Comparison of ENCODE assay signal across 17 cellular contexts in the genomic region with DNA sequence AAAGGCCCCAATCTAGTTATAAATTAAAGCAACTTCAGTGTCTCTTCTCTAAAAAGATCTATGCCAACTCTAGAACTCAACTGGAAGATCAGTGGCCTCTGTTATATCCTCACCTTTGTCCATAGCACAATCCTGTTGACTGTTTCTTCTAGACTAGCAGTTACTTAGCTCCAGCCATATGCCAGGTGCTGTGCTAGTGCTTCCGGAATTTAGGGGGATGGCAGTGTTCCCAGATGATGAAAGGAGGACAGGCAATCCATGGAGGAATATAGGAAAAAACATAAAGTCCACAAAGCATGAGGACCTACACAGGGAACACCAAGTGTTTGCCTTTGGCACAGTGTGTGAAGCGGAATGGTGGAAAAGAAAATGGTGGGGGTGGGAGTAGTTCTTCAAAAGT.
A peak's percentile ranks its signal among the peaks of the same experiment; 100 is the strongest.
DNase-seq lines count a peak whose midpoint lies in the region; ATAC-seq lines count a peak whose summit lies in the region.
"Had no signal": no experiment of that assay in that cellular context is flagged by ENCODE, and none has a peak within 500 bp of the region (broad histone marks: within the 10 kb centered on the region; RNA-seq: fewer than 3 reads in every experiment).

No MANE protein-coding gene starts in this region.

- H3K27me3 ChIP-seq in effector memory CD4-positive, alpha-beta T cell (replicated peaks; ENCODE audit: control insufficient read depth, insufficient read depth, low read length, poor library complexity, severe bottlenecking), result no peaks in the 10 kb centered on the region

- H3K9me3 ChIP-seq in effector memory CD4-positive, alpha-beta T cell (ENCODE audit: control insufficient read depth, low read length), result no peaks in the 10 kb centered on the region

- DNase-seq in NCI-H1092 (lab: John Stamatoyannopoulos, UW), result peak; percentile 64
- DNase-seq in NCI-H69 (lab: John Stamatoyannopoulos, UW), result peak; percentile 20
- peak; percentile 22 for DNase-seq in islet precursor cell
- peak; percentile 15 for DNase-seq in occipital lobe (lab: John Stamatoyannopoulos, UW)
- no peak for DNase-seq in effector memory CD4-positive, alpha-beta T cell
- DNase-seq: AML-193, DMS79 treated with DMSO at 0.1 percent for 48 hours, H7, NCI-H146, NCI-H2081 treated with DMSO at 0.1 percent for 48 hours, NCI-H748 treated with DMSO at 0.1 percent for 48 hours, OCI-M1, SHP77 had no signal

- no peaks in the 10 kb centered on the region for H3K4me1 ChIP-seq in effector memory CD4-positive, alpha-beta T cell (ENCODE audit: control insufficient read depth, insufficient read depth, low read length, poor library complexity, severe bottlenecking)

- no peak overlapping the region for H3K27ac ChIP-seq in effector memory CD4-positive, alpha-beta T cell (ENCODE audit: insufficient read depth, low read length, poor library complexity, severe bottlenecking)
- H3K27ac ChIP-seq: KMS-11, SK-N-MC had no signal

- no peaks in the 10 kb centered on the region for H3K36me3 ChIP-seq in effector memory CD4-positive, alpha-beta T cell (ENCODE audit: control insufficient read depth, insufficient read depth, low read length)

- ATAC-seq in GM18873 (IDR thresholded peaks at IDR 0.05; ENCODE audit: low FRiP score, unreplicated experiment) (no peak), HG03097 (IDR thresholded peaks at IDR 0.05; ENCODE audit: low FRiP score, unreplicated experiment) (no peak)

- no peak overlapping the region for H3K4me3 ChIP-seq in effector memory CD4-positive, alpha-beta T cell (ENCODE audit: insufficient read depth, low read depth, low read length, poor library complexity, severe bottlenecking)
- H3K4me3 ChIP-seq: SK-N-MC had no signal

Comparison
In these comparisons a context has a peak if more than half of its experiments do, and no peak if none do; other contexts are left out.
1. DNase-seq: peak in NCI-H1092 (single experiment), NCI-H69 (single experiment), islet precursor cell (single experiment) and occipital lobe (single experiment); none in effector memory CD4-positive, alpha-beta T cell (0 of 3).